In genomic region chr15:64644811-64645210, GRCh38 we compare ENCODE assay signal across 4 cellular contexts.
DNase-seq lines count a peak whose midpoint lies in the region; ATAC-seq and TF ChIP-seq lines count a peak whose summit lies in the region.
"Not testable (repeated sequence)": the region's sequence is repeated elsewhere in the genome, so short reads cannot be mapped to it uniquely, and the experiment has no call there.

No MANE protein-coding gene starts in this region.

- not testable (repeated sequence) for H3K27me3 Mint-ChIP-seq in CD4-positive, alpha-beta T cell; T-helper 2 cell treated with Interferon-gamma antibody and Interleukin-4, amounts not matched to agents 5 μg/mL and 100 μg/mL, for 36 hours (ENCODE audit: low read depth); central memory CD8-positive, alpha-beta T cell; memory B cell

- H3K9me3 Mint-ChIP-seq in CD4-positive, alpha-beta T cell; T-helper 2 cell treated with Interferon-gamma antibody and Interleukin-4, amounts not matched to agents 5 μg/mL and 100 μg/mL, for 36 hours; central memory CD8-positive, alpha-beta T cell; memory B cell: not testable (repeated sequence)

- H3K36me3 Mint-ChIP-seq in CD4-positive, alpha-beta T cell (ENCODE audit: low read depth), result peaks cover 42% of the 10 kb centered on the region
- peaks cover 22% of the 10 kb centered on the region for H3K36me3 Mint-ChIP-seq in T-helper 2 cell treated with Interferon-gamma antibody and Interleukin-4, amounts not matched to agents 5 μg/mL and 100 μg/mL, for 36 hours (ENCODE audit: low read depth)
- not testable (repeated sequence) for H3K36me3 Mint-ChIP-seq in central memory CD8-positive, alpha-beta T cell (ENCODE audit: insufficient read depth)
- peaks cover 10% of the 10 kb centered on the region for H3K36me3 Mint-ChIP-seq in memory B cell

- not testable (repeated sequence) for H3K27me3 ChIP-seq in CD4-positive, alpha-beta T cell (ENCODE audit: control insufficient read depth, insufficient read depth, low read length)

- peaks cover 65% of the 10 kb centered on the region for H3K4me1 Mint-ChIP-seq in CD4-positive, alpha-beta T cell (ENCODE audit: low read depth)
- H3K4me1 Mint-ChIP-seq in T-helper 2 cell treated with Interferon-gamma antibody and Interleukin-4, amounts not matched to agents 5 μg/mL and 100 μg/mL, for 36 hours (ENCODE audit: low read depth), result peaks cover 38% of the 10 kb centered on the region
- H3K4me1 Mint-ChIP-seq in central memory CD8-positive, alpha-beta T cell, result peaks cover 34% of the 10 kb centered on the region
- H3K4me1 Mint-ChIP-seq in memory B cell, result peaks cover 11% of the 10 kb centered on the region

- peak overlapping the region; percentile 33 for H3K27ac Mint-ChIP-seq in CD4-positive, alpha-beta T cell
- peak overlapping the region; percentile 55 for H3K27ac Mint-ChIP-seq in T-helper 2 cell treated with Interferon-gamma antibody and Interleukin-4, amounts not matched to agents 5 μg/mL and 100 μg/mL, for 36 hours
- H3K27ac Mint-ChIP-seq in central memory CD8-positive, alpha-beta T cell (ENCODE audit: low read depth), result peak overlapping the region; percentile 17
- H3K27ac Mint-ChIP-seq in memory B cell, result peak overlapping the region; percentile 11

- not testable (repeated sequence) for H3K27ac ChIP-seq in CD4-positive, alpha-beta T cell (ENCODE audit: low read depth, low read length)

- TF ChIP-seq CTCF in CD4-positive, alpha-beta T cell (IDR thresholded peaks at IDR 0.05), result not testable (repeated sequence)

- POLR2A ChIA-PET in CD4-positive, alpha-beta T cell (lab: Charles Lee), result interaction anchor here (0.6 to 1.6 kb wide), 7 partner anchors 10 to 229 kb away, joined by 3 to 8 read pairs (median 3); no protein-coding TSS in a partner anchor

- H3K4me3 Mint-ChIP-seq in CD4-positive, alpha-beta T cell; T-helper 2 cell treated with Interferon-gamma antibody and Interleukin-4, amounts not matched to agents 5 μg/mL and 100 μg/mL, for 36 hours; central memory CD8-positive, alpha-beta T cell; memory B cell: not testable (repeated sequence)

- DNase-seq in CD4-positive, alpha-beta T cell; T-helper 2 cell treated with Interferon-gamma antibody and Interleukin-4, amounts not matched to agents 5 μg/mL and 100 μg/mL, for 36 hours (ENCODE audit: low spot score); central memory CD8-positive, alpha-beta T cell (ENCODE audit: low spot score in 2 of 2); memory B cell (ENCODE audit: low spot score in 2 of 2): not testable (repeated sequence)

- not testable (repeated sequence) for H3K9me3 ChIP-seq in CD4-positive, alpha-beta T cell (ENCODE audit: control insufficient read depth, low read length)

- CTCF ChIA-PET in CD4-positive, alpha-beta T cell (lab: Charles Lee), result interaction anchor here (1.2 kb wide), 1 partner anchor 9 kb away, joined by 4 read pairs; no protein-coding TSS in a partner anchor

- intact Hi-C loops in CD4-positive, alpha-beta T cell (cut with DNase I, micrococcal nuclease), result not testable (repeated sequence)

- not testable (repeated sequence) for ATAC-seq in CD4-positive, alpha-beta T cell (ENCODE audit: poor library complexity); central memory CD8-positive, alpha-beta T cell (replicated peaks; ENCODE audit: extremely low read depth, poor library complexity, severe bottlenecking); memory B cell (ENCODE audit: low read depth)
